1 cellular context compared by ENCODE assay signal in genomic region chr7:76359111-76359986, GRCh38.
TF ChIP-seq lines count a peak whose summit lies in the region.

No MANE protein-coding gene starts in this region.

TF ChIP-seq in GM12878, 131 proteins besides CTCF, POLR2A, EP300 and RAD21 (continued from another document and continues in another):
- 0 out of 2 replicates have a peak, but pooled peaks have one; percentile 60 for TF ChIP-seq MLLT1 (IDR thresholded peaks at IDR 0.05)
- TF ChIP-seq MEF2A (IDR thresholded peaks at IDR 0.05; ENCODE audit: insufficient read depth, low read depth, low read length) = no peak
- no peak for TF ChIP-seq E4F1 (IDR thresholded peaks at IDR 0.05; ENCODE audit: borderline replicate concordance, partially characterized antibody)
- TF ChIP-seq JUNB (IDR thresholded peaks at IDR 0.05) = no peak
- peak; percentile 36 for TF ChIP-seq SKIL (IDR thresholded peaks at IDR 0.05; ENCODE audit: low read depth, poor library complexity, severe bottlenecking)
- TF ChIP-seq HSF1 (IDR thresholded peaks at IDR 0.05; ENCODE audit: low read depth, low read length) = no peak; the same call in 1 of the 2 replicates
- peak; percentile 71 for TF ChIP-seq SREBF1 (IDR thresholded peaks at IDR 0.05; ENCODE audit: low read length)
- TF ChIP-seq CREM (IDR thresholded peaks at IDR 0.05; ENCODE audit: low read depth) = peak; percentile 84; the same call in 1 of the 2 replicates
- TF ChIP-seq FOXM1 (IDR thresholded peaks at IDR 0.05; ENCODE audit: low read depth, low read length) = no peak
- peak; percentile 94 for TF ChIP-seq SIX5 (IDR thresholded peaks at IDR 0.05; ENCODE audit: low read depth, low read length, severe bottlenecking)
- TF ChIP-seq MEF2B (IDR thresholded peaks at IDR 0.05; ENCODE audit: partially characterized antibody, poor library complexity, severe bottlenecking) = peak; percentile 59
- TF ChIP-seq RCOR1 (conservative IDR thresholded peaks at IDR 0.05; ENCODE audit: low read depth, low read length) = no peak
- peak; percentile 17 for TF ChIP-seq DPF2 (IDR thresholded peaks at IDR 0.05)
- peak; percentile 42; the same call in 1 of the 2 replicates for TF ChIP-seq RB1 (IDR thresholded peaks at IDR 0.05; ENCODE audit: borderline replicate concordance)
- peak; percentile 83; the same call in 1 of the 2 replicates for TF ChIP-seq NBN (IDR thresholded peaks at IDR 0.05)
- TF ChIP-seq, protein P1, sequence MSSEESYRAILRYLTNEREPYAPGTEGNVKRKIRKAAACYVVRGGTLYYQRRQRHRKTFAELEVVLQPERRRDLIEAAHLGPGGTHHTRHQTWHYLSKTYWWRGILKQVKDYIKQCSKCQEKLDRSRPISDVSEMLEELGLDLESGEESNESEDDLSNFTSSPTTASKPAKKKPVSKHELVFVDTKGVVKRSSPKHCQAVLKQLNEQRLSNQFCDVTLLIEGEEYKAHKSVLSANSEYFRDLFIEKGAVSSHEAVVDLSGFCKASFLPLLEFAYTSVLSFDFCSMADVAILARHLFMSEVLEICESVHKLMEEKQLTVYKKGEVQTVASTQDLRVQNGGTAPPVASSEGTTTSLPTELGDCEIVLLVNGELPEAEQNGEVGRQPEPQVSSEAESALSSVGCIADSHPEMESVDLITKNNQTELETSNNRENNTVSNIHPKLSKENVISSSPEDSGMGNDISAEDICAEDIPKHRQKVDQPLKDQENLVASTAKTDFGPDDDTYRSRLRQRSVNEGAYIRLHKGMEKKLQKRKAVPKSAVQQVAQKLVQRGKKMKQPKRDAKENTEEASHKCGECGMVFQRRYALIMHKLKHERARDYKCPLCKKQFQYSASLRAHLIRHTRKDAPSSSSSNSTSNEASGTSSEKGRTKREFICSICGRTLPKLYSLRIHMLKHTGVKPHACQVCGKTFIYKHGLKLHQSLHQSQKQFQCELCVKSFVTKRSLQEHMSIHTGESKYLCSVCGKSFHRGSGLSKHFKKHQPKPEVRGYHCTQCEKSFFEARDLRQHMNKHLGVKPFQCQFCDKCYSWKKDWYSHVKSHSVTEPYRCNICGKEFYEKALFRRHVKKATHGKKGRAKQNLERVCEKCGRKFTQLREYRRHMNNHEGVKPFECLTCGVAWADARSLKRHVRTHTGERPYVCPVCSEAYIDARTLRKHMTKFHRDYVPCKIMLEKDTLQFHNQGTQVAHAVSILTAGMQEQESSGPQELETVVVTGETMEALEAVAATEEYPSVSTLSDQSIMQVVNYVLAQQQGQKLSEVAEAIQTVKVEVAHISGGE (CRISPR knock-in tag; IDR thresholded peaks at IDR 0.05) = no peak
- peak in 1 of 2 experiments; percentile 18; a peak in 2 of 4 replicates for TF ChIP-seq BHLHE40 (IDR thresholded peaks at IDR 0.05; ENCODE audit: borderline replicate concordance in 1 of 2, low read depth in 2 of 2, low read length in 1 of 2)
- no peak for TF ChIP-seq CHD1 (IDR thresholded peaks at IDR 0.05; ENCODE audit: low read depth, low read length)
- peak; percentile 87 for TF ChIP-seq TARDBP (IDR thresholded peaks at IDR 0.05; ENCODE audit: borderline replicate concordance)
- peak; percentile 49; the same call in 1 of the 2 replicates for TF ChIP-seq NR2C1 (IDR thresholded peaks at IDR 0.05)
- TF ChIP-seq, protein P2, sequence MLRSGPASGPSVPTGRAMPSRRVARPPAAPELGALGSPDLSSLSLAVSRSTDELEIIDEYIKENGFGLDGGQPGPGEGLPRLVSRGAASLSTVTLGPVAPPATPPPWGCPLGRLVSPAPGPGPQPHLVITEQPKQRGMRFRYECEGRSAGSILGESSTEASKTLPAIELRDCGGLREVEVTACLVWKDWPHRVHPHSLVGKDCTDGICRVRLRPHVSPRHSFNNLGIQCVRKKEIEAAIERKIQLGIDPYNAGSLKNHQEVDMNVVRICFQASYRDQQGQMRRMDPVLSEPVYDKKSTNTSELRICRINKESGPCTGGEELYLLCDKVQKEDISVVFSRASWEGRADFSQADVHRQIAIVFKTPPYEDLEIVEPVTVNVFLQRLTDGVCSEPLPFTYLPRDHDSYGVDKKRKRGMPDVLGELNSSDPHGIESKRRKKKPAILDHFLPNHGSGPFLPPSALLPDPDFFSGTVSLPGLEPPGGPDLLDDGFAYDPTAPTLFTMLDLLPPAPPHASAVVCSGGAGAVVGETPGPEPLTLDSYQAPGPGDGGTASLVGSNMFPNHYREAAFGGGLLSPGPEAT (IDR thresholded peaks at IDR 0.05; ENCODE audit: low read depth) = peak; percentile 59
- peak; percentile 51 for TF ChIP-seq NR2F1 (conservative IDR thresholded peaks at IDR 0.05)
- TF ChIP-seq MXI1 (IDR thresholded peaks at IDR 0.05; ENCODE audit: low read depth, low read length) = no peak
- peak; percentile 60 for TF ChIP-seq NRF1 (conservative IDR thresholded peaks at IDR 0.05; ENCODE audit: low read depth, low read length)
- TF ChIP-seq TCF12 (IDR thresholded peaks at IDR 0.05; ENCODE audit: low read depth, low read length) = peak; percentile 47; the same call in 1 of the 2 replicates
- TF ChIP-seq, protein P3, sequence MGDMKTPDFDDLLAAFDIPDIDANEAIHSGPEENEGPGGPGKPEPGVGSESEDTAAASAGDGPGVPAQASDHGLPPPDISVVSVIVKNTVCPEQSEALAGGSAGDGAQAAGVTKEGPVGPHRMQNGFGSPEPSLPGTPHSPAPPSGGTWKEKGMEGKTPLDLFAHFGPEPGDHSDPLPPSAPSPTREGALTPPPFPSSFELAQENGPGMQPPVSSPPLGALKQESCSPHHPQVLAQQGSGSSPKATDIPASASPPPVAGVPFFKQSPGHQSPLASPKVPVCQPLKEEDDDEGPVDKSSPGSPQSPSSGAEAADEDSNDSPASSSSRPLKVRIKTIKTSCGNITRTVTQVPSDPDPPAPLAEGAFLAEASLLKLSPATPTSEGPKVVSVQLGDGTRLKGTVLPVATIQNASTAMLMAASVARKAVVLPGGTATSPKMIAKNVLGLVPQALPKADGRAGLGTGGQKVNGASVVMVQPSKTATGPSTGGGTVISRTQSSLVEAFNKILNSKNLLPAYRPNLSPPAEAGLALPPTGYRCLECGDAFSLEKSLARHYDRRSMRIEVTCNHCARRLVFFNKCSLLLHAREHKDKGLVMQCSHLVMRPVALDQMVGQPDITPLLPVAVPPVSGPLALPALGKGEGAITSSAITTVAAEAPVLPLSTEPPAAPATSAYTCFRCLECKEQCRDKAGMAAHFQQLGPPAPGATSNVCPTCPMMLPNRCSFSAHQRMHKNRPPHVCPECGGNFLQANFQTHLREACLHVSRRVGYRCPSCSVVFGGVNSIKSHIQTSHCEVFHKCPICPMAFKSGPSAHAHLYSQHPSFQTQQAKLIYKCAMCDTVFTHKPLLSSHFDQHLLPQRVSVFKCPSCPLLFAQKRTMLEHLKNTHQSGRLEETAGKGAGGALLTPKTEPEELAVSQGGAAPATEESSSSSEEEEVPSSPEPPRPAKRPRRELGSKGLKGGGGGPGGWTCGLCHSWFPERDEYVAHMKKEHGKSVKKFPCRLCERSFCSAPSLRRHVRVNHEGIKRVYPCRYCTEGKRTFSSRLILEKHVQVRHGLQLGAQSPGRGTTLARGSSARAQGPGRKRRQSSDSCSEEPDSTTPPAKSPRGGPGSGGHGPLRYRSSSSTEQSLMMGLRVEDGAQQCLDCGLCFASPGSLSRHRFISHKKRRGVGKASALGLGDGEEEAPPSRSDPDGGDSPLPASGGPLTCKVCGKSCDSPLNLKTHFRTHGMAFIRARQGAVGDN (IDR thresholded peaks at IDR 0.05) = peak; percentile 35
- TF ChIP-seq BACH1 (IDR thresholded peaks at IDR 0.05; ENCODE audit: borderline replicate concordance) = peak; percentile 89; the same call in 1 of the 2 replicates
- TF ChIP-seq, protein P4, sequence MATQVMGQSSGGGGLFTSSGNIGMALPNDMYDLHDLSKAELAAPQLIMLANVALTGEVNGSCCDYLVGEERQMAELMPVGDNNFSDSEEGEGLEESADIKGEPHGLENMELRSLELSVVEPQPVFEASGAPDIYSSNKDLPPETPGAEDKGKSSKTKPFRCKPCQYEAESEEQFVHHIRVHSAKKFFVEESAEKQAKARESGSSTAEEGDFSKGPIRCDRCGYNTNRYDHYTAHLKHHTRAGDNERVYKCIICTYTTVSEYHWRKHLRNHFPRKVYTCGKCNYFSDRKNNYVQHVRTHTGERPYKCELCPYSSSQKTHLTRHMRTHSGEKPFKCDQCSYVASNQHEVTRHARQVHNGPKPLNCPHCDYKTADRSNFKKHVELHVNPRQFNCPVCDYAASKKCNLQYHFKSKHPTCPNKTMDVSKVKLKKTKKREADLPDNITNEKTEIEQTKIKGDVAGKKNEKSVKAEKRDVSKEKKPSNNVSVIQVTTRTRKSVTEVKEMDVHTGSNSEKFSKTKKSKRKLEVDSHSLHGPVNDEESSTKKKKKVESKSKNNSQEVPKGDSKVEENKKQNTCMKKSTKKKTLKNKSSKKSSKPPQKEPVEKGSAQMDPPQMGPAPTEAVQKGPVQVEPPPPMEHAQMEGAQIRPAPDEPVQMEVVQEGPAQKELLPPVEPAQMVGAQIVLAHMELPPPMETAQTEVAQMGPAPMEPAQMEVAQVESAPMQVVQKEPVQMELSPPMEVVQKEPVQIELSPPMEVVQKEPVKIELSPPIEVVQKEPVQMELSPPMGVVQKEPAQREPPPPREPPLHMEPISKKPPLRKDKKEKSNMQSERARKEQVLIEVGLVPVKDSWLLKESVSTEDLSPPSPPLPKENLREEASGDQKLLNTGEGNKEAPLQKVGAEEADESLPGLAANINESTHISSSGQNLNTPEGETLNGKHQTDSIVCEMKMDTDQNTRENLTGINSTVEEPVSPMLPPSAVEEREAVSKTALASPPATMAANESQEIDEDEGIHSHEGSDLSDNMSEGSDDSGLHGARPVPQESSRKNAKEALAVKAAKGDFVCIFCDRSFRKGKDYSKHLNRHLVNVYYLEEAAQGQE (IDR thresholded peaks at IDR 0.05; ENCODE audit: low read depth, low read length) = no peak
- TF ChIP-seq GABPA (IDR thresholded peaks at IDR 0.05; ENCODE audit: low read depth) = no peak
- peak; percentile 62 for TF ChIP-seq TBL1XR1 (IDR thresholded peaks at IDR 0.05; ENCODE audit: low read depth, low read length)
- TF ChIP-seq POLR2AphosphoS5 (IDR thresholded peaks at IDR 0.05; ENCODE audit: low read length) = no peak
- TF ChIP-seq IKZF1 (conservative IDR thresholded peaks at IDR 0.05) = peak; percentile 93
- TF ChIP-seq, protein P5, sequence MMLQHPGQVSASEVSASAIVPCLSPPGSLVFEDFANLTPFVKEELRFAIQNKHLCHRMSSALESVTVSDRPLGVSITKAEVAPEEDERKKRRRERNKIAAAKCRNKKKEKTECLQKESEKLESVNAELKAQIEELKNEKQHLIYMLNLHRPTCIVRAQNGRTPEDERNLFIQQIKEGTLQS (IDR thresholded peaks at IDR 0.05; ENCODE audit: borderline replicate concordance, extremely low read depth, low read depth, low read length) = peak; percentile 31; the same call in 1 of the 2 replicates
- no peak for TF ChIP-seq CEBPB (IDR thresholded peaks at IDR 0.05; ENCODE audit: borderline replicate concordance in 1 of 2, low read depth in 2 of 2, low read length in 2 of 2)
- TF ChIP-seq RELA (IDR thresholded peaks at IDR 0.05; ENCODE audit: borderline replicate concordance, partially characterized antibody) = peak; percentile 20
- TF ChIP-seq CHD2 (IDR thresholded peaks at IDR 0.05; ENCODE audit: borderline replicate concordance, low read depth, low read length) = peak; percentile 61; the same call in 1 of the 2 replicates
- 0 out of 2 replicates have a peak, but pooled peaks have one; percentile 17 for TF ChIP-seq CBX5 (IDR thresholded peaks at IDR 0.05; ENCODE audit: low read depth)
- TF ChIP-seq STAT1 (conservative IDR thresholded peaks at IDR 0.05) = no peak
- TF ChIP-seq YY1 (IDR thresholded peaks at IDR 0.05; ENCODE audit: low read depth, low read length) = peak; percentile 44; the same call in 1 of the 2 replicates
